19 cellular contexts compared by ENCODE assay signal in genomic region chr2:197140045-197140444, GRCh38.
A peak's percentile ranks its signal among the peaks of the same experiment; 100 is the strongest.
DNase-seq lines count a peak whose midpoint lies in the region; ATAC-seq lines count a peak whose summit lies in the region.
"Had no signal": no experiment of that assay in that cellular context is flagged by ENCODE, and none has a peak within 500 bp of the region (broad histone marks: within the 10 kb centered on the region; RNA-seq: fewer than 3 reads in every experiment).

No MANE protein-coding gene starts in this region.

- peak overlapping the region; percentile 37 for H3K27ac ChIP-seq in CD4-positive, CD25-positive, alpha-beta regulatory T cell (ENCODE audit: insufficient read depth, low read length, poor library complexity, severe bottlenecking)
- no peak overlapping the region for H3K27ac ChIP-seq in CD8-positive, alpha-beta memory T cell (ENCODE audit: low read depth, low read length)
- H3K27ac ChIP-seq: adrenal gland, heart left ventricle, left lung, psoas muscle, RWPE1, upper lobe of left lung had no signal

- POLR2A ChIA-PET in CD8-positive, alpha-beta memory T cell (lab: Charles Lee): interaction anchor here (0.9 kb wide), 1 partner anchor 313 kb away, joined by 3 read pairs; the partner anchor contains the start of gene COQ10B

- H3K36me3 Mint-ChIP-seq in CD4-positive, CD25-positive, alpha-beta regulatory T cell: peaks cover 25% of the 10 kb centered on the region
- peaks cover 0 to 46% (median 16%) of the 10 kb centered on the region in 3 donors for H3K36me3 Mint-ChIP-seq in CD8-positive, alpha-beta memory T cell
- H3K36me3 Mint-ChIP-seq in T-helper 2 cell treated with Interferon-gamma antibody and Interleukin-4, amounts not matched to agents 5 μg/mL and 100 μg/mL, for 36 hours (ENCODE audit: low read depth): peaks cover 59% of the 10 kb centered on the region
- H3K36me3 Mint-ChIP-seq in memory B cell: peaks cover 24% of the 10 kb centered on the region

- peaks cover 22% of the 10 kb centered on the region for H3K36me3 ChIP-seq in CD4-positive, CD25-positive, alpha-beta regulatory T cell (ENCODE audit: control insufficient read depth, insufficient read depth, low read length)
- H3K36me3 ChIP-seq in CD8-positive, alpha-beta memory T cell (ENCODE audit: insufficient read depth, low read length): peaks cover 17% of the 10 kb centered on the region
- H3K36me3 ChIP-seq: adrenal gland, left lung had no signal

- no peaks in the 10 kb centered on the region for H3K27me3 ChIP-seq in CD4-positive, CD25-positive, alpha-beta regulatory T cell (ENCODE audit: control insufficient read depth, insufficient read depth, low read length)
- H3K27me3 ChIP-seq in CD8-positive, alpha-beta memory T cell (ENCODE audit: insufficient read depth, low read length, poor library complexity, severe bottlenecking): no peaks in the 10 kb centered on the region
- H3K27me3 ChIP-seq: adrenal gland, heart left ventricle, left lung, upper lobe of left lung had no signal

- H3K9me3 Mint-ChIP-seq in CD4-positive, CD25-positive, alpha-beta regulatory T cell: peaks cover 0 to 4% (median 0%) of the 10 kb centered on the region in 7 donors
- no peaks in the 10 kb centered on the region for H3K9me3 Mint-ChIP-seq in CD8-positive, alpha-beta memory T cell
- H3K9me3 Mint-ChIP-seq in T-helper 2 cell treated with Interferon-gamma antibody and Interleukin-4, amounts not matched to agents 5 μg/mL and 100 μg/mL, for 36 hours: no peaks in the 10 kb centered on the region
- no peaks in the 10 kb centered on the region for H3K9me3 Mint-ChIP-seq in memory B cell
- H3K9me3 Mint-ChIP-seq: activated CD4-positive, alpha-beta T cell treated with anti-CD3 and anti-CD28 coated beads, Interleukin-2, amount 10 ng/mL, durations not matched to agents 24 days and 14 days had no signal

- peak overlapping the region; percentile 18 to 63 (median 32) for H3K4me3 Mint-ChIP-seq in CD4-positive, CD25-positive, alpha-beta regulatory T cell
- H3K4me3 Mint-ChIP-seq in CD8-positive, alpha-beta memory T cell: peak overlapping the region in 5 of 7 donors; percentile 10 to 74 (median 69)
- H3K4me3 Mint-ChIP-seq in T-helper 2 cell treated with Interferon-gamma antibody and Interleukin-4, amounts not matched to agents 5 μg/mL and 100 μg/mL, for 36 hours: peak overlapping the region; percentile 59
- no peak overlapping the region for H3K4me3 Mint-ChIP-seq in memory B cell
- H3K4me3 Mint-ChIP-seq: activated CD4-positive, alpha-beta T cell treated with anti-CD3 and anti-CD28 coated beads, Interleukin-2, amount 10 ng/mL, durations not matched to agents 24 days and 14 days had no signal

- peak overlapping the region; percentile 4 for H3K4me3 ChIP-seq in CD4-positive, CD25-positive, alpha-beta regulatory T cell (ENCODE audit: low read depth, low read length)
- H3K4me3 ChIP-seq in CD8-positive, alpha-beta memory T cell (ENCODE audit: low read length): no peak overlapping the region
- H3K4me3 ChIP-seq: adrenal gland, heart left ventricle, left lung, psoas muscle, upper lobe of left lung had no signal

- no peaks in the 10 kb centered on the region for H3K9me3 ChIP-seq in CD4-positive, CD25-positive, alpha-beta regulatory T cell (ENCODE audit: control insufficient read depth in 2 of 2, low read length in 2 of 2)
- no peaks in the 10 kb centered on the region for H3K9me3 ChIP-seq in CD8-positive, alpha-beta memory T cell (ENCODE audit: low read length)
- H3K9me3 ChIP-seq: adrenal gland, heart left ventricle, left lung, psoas muscle, upper lobe of left lung had no signal

- peak; percentile 50 to 61 for ATAC-seq in CD4-positive, CD25-positive, alpha-beta regulatory T cell (ENCODE audit: low read depth in 2 of 2)
- no peak for ATAC-seq in memory B cell (ENCODE audit: low read depth)
- ATAC-seq: heart left ventricle, HepG2, left lung, psoas muscle had no signal

- peaks cover 48% of the 10 kb centered on the region for H3K4me1 ChIP-seq in CD4-positive, CD25-positive, alpha-beta regulatory T cell (ENCODE audit: control insufficient read depth, insufficient read depth, low read length, poor library complexity, severe bottlenecking)
- peaks cover 84% of the 10 kb centered on the region for H3K4me1 ChIP-seq in CD8-positive, alpha-beta memory T cell (ENCODE audit: insufficient read depth, low read length)
- H3K4me1 ChIP-seq: psoas muscle had no signal

- peaks cover 50 to 89% (median 68%) of the 10 kb centered on the region in 4 donors for H3K4me1 Mint-ChIP-seq in CD4-positive, CD25-positive, alpha-beta regulatory T cell
- H3K4me1 Mint-ChIP-seq in CD8-positive, alpha-beta memory T cell: peaks cover 74 to 90% (median 87%) of the 10 kb centered on the region in 3 donors
- H3K4me1 Mint-ChIP-seq in T-helper 2 cell treated with Interferon-gamma antibody and Interleukin-4, amounts not matched to agents 5 μg/mL and 100 μg/mL, for 36 hours (ENCODE audit: low read depth): peaks cover 58% of the 10 kb centered on the region
- H3K4me1 Mint-ChIP-seq in memory B cell: peaks cover 52% of the 10 kb centered on the region

- H3K27me3 Mint-ChIP-seq in CD4-positive, CD25-positive, alpha-beta regulatory T cell: no peaks in the 10 kb centered on the region
- no peaks in the 10 kb centered on the region for H3K27me3 Mint-ChIP-seq in CD8-positive, alpha-beta memory T cell
- no peaks in the 10 kb centered on the region for H3K27me3 Mint-ChIP-seq in T-helper 2 cell treated with Interferon-gamma antibody and Interleukin-4, amounts not matched to agents 5 μg/mL and 100 μg/mL, for 36 hours (ENCODE audit: low read depth)
- no peaks in the 10 kb centered on the region for H3K27me3 Mint-ChIP-seq in memory B cell
- H3K27me3 Mint-ChIP-seq: activated CD4-positive, alpha-beta T cell treated with anti-CD3 and anti-CD28 coated beads, Interleukin-2, amount 10 ng/mL, durations not matched to agents 24 days and 14 days had no signal

- peak overlapping the region; percentile 39 to 90 (median 87) for H3K27ac Mint-ChIP-seq in CD4-positive, CD25-positive, alpha-beta regulatory T cell
- H3K27ac Mint-ChIP-seq in CD8-positive, alpha-beta memory T cell: peak overlapping the region in 7 of 8 donors; percentile 56 to 96 (median 89)
- H3K27ac Mint-ChIP-seq in T-helper 2 cell treated with Interferon-gamma antibody and Interleukin-4, amounts not matched to agents 5 μg/mL and 100 μg/mL, for 36 hours: peak overlapping the region; percentile 77
- peak overlapping the region; percentile 96 for H3K27ac Mint-ChIP-seq in memory B cell
- H3K27ac Mint-ChIP-seq: activated CD4-positive, alpha-beta T cell treated with anti-CD3 and anti-CD28 coated beads, Interleukin-2, amount 10 ng/mL, durations not matched to agents 24 days and 14 days had no signal

- CTCF ChIA-PET in CD8-positive, alpha-beta memory T cell (lab: Charles Lee): interaction anchor here (0.7 to 1.5 kb wide), 3 partner anchors 10 to 54 kb away, joined by 3 read pairs; no protein-coding TSS in a partner anchor

- peak in 1 of 3 donors; percentile 69 for DNase-seq in CD4-positive, CD25-positive, alpha-beta regulatory T cell
- DNase-seq in CD8-positive, alpha-beta memory T cell: no peak
- no peak for DNase-seq in T-helper 2 cell treated with Interferon-gamma antibody and Interleukin-4, amounts not matched to agents 5 μg/mL and 100 μg/mL, for 36 hours (ENCODE audit: low spot score)
- DNase-seq in memory B cell (ENCODE audit: low spot score in 2 of 2): no peak
- no peak for DNase-seq in NCI-H446 treated with DMSO at 0.1 percent for 48 hours (lab: John Stamatoyannopoulos, UW)
- no peak for DNase-seq in islet precursor cell
- DNase-seq in SKM-1 (lab: John Stamatoyannopoulos, UW; ENCODE audit: unreplicated experiment): no peak
- DNase-seq: activated CD4-positive, alpha-beta T cell treated with anti-CD3 and anti-CD28 coated beads, Interleukin-2, amount 10 ng/mL, durations not matched to agents 24 days and 14 days; adrenal gland; COR-L47; cortex of kidney; heart left ventricle; left lung; NCI-H1105 treated with DMSO at 0.1 percent for 48 hours; NCI-H510A treated with DMSO at 0.1 percent for 48 hours; psoas muscle; upper lobe of left lung had no signal
